Comparison of ENCODE assay signal across 14 cellular contexts in the genomic region with DNA sequence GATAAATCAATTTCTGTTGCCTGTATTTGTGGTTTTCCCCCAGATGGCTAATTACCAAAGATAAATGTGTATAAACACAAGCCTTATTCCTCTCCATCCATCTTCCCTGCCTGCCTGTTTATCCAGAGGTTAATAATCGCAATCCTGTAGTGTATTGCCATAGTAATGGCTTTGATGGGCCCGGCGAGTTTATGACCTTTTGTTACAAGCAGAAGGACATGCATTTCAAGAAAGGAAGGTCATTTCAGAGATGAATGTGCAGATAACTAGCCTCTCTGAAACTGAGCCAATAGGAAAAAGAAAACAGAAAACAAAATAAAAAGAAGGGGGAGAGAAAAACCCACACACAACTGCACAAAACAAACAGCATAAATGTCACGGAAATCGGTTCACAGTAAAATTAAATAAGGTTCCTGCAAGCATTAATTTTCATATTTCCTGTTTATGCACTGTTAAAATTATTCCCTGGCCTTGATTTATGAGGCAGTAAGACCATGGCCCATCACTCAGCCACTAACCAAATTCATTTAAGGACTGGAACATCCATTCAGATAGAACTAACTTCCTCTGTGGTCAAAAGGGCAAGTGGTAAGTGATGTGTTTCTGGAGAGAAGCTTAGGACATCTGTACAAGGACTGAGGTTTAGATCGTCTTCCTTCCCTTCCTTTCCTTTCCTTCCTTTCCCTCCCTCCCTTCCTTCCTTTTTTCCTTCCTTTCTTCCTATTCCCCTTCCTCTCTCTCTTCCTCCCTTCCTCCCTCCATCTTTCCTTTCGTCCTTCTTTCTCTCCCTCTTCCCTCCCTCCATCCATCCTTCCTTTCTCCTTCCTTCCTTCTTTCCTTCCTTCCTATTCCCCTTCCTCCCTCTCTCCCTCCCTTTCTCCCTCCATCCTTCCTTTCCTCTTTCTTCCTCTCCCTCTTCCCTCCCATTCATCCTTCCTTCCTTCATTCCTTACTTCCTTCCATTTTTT.
"Had no signal": no experiment of that assay in that cellular context is flagged by ENCODE, and none has a peak within 500 bp of the region (broad histone marks: within the 10 kb centered on the region; RNA-seq: fewer than 3 reads in every experiment).

No MANE protein-coding gene starts in this region.

- ATAC-seq: activated CD4-positive, alpha-beta T cell treated with anti-CD3 and anti-CD28 coated beads for 36 hours; heart left ventricle; left lung; natural killer cell; stimulated activated naive CD8-positive, alpha-beta T cell treated with anti-CD3 and anti-CD28 coated beads, Interleukin-15, Interleukin-2, amounts not matched to agents 100 U/mL and 50 U/mL, for 24 hours had no signal

- H3K36me3 ChIP-seq: cardiac muscle cell, heart left ventricle, left lung, sigmoid colon, suprapubic skin had no signal

- H3K4me1 ChIP-seq: heart left ventricle, left lung, sigmoid colon, suprapubic skin had no signal

- DNase-seq: activated CD4-positive, alpha-beta memory T cell treated with anti-CD3 and anti-CD28 coated beads, Interleukin-2, amount 10 ng/mL, durations not matched to agents 7 days and 5 days; activated CD4-positive, alpha-beta T cell treated with anti-CD3 and anti-CD28 coated beads for 36 hours; activated CD8-positive, alpha-beta memory T cell treated with anti-CD3 and anti-CD28 coated beads, Interleukin-2, amount 50 U/mL, for 48 hours; activated naive CD4-positive, alpha-beta T cell treated with anti-CD3 and anti-CD28 coated beads for 36 hours; effector CD4-positive, alpha-beta T cell; heart left ventricle; left lung; natural killer cell; nucleus accumbens; sigmoid colon; stimulated activated CD4-positive, alpha-beta T cell treated with anti-CD3 and anti-CD28 coated beads, Interleukin-2, amount 100 ng/mL, for 48 hours; stimulated activated naive CD8-positive, alpha-beta T cell treated with anti-CD3 and anti-CD28 coated beads, Interleukin-15, Interleukin-2, amounts not matched to agents 100 U/mL and 50 U/mL, for 24 hours had no signal

- H3K4me3 ChIP-seq: cardiac muscle cell, heart left ventricle, left lung, sigmoid colon, suprapubic skin had no signal

- H3K27me3 ChIP-seq: left lung, sigmoid colon, suprapubic skin had no signal

- H3K9me3 ChIP-seq: suprapubic skin had no signal

- H3K27ac ChIP-seq: cardiac muscle cell, heart left ventricle, left lung, sigmoid colon, suprapubic skin had no signal
